Comparison of ENCODE assay signal across 8 cellular contexts in the genomic region with DNA sequence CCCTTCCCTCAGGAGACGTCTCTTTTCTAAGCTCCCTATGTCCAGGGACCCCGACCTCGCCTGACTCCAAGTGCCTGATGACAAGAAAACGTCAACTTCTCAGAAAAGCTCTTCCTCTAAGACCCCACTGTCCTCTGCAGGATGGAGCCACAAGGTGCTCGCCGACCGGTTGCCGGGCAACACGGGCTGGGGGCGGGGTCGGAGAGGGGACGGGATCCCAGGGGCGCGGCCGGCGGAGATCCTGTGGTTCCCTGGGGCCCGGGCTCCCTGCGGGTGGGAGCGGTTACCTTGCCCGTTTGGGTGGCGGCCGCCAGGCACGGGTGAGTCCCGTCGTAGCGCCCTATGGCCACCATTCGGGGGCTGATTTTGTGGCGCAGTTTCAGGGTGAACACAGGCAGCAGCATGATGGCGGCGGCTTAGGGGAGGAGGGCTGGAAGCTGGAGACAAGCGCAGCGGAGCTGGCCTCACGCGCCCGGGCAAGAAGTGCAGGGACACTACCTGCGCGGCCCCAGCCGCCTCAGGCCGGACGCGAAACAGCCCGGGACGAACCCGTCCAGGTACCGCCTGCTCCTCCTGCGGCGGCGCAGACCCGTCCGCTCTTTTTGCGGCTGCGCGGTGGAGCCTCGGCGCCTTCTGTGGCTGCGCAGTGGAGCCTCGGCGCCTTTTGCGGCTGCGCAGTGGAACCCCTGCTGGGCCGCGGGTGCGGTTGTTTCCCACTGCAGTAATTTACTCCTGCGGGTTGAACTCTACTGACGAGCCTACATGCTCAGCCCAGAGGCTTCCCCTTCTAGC.
DNase-seq lines count a peak whose midpoint lies in the region; ATAC-seq and TF ChIP-seq lines count a peak whose summit lies in the region.

A gene with protein sequence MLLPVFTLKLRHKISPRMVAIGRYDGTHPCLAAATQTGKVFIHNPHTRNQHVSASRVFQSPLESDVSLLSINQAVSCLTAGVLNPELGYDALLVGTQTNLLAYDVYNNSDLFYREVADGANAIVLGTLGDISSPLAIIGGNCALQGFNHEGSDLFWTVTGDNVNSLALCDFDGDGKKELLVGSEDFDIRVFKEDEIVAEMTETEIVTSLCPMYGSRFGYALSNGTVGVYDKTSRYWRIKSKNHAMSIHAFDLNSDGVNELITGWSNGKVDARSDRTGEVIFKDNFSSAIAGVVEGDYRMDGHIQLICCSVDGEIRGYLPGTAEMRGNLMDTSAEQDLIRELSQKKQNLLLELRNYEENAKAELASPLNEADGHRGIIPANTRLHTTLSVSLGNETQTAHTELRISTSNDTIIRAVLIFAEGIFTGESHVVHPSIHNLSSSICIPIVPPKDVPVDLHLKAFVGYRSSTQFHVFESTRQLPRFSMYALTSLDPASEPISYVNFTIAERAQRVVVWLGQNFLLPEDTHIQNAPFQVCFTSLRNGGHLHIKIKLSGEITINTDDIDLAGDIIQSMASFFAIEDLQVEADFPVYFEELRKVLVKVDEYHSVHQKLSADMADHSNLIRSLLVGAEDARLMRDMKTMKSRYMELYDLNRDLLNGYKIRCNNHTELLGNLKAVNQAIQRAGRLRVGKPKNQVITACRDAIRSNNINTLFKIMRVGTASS (minus strand): TSS at position 566 of the 792 bp plus-strand sequence. CDS start 162 bp downstream, at position 404.

- ATAC-seq in GM19025 (IDR thresholded peaks at IDR 0.05; ENCODE audit: low read depth, unreplicated experiment) (peak; percentile 89), HG03280 (IDR thresholded peaks at IDR 0.05; ENCODE audit: unreplicated experiment) (peak; percentile 85)

- peak; percentile 78 for DNase-seq in AG10803 (ENCODE audit: low read depth)
- peak; percentile 5 to 71 for DNase-seq in NCI-H446 (lab: John Stamatoyannopoulos, UW)
- DNase-seq in activated CD4-positive, CD25-positive, alpha-beta regulatory T cell treated with anti-CD3 and anti-CD28 coated beads, Interleukin-2, amount 50 U/mL, for 72 hours: peak; percentile 94
- DNase-seq in cerebellar cortex (ENCODE audit: low spot score): peak; percentile 83
- DNase-seq in islet precursor cell: peak; percentile 94
- DNase-seq in stimulated activated CD4-positive, alpha-beta T cell treated with anti-CD3 and anti-CD28 coated beads, Interleukin-12 subunit alpha, Interleukin-12 subunit beta, amount 100 ng/mL, for 4 hours: peak; percentile 90

- H3K4me3 ChIP-seq in AG10803 (ENCODE audit: low read length): peak within 1 kb of the TSS; percentile 90

- TF ChIP-seq CTCF in AG10803 (conservative IDR thresholded peaks at IDR 0.05; ENCODE audit: low read length): no peak

Comparison
In these comparisons a context has a peak if more than half of its experiments do, and no peak if none do; other contexts are left out.
1. Peak in every context shown above with its lines: DNase-seq, ATAC-seq and H3K4me3 ChIP-seq.
2. DNase-seq: peak in every context shown above with its lines; median percentile 94 in activated CD4-positive, CD25-positive, alpha-beta regulatory T cell treated with anti-CD3 and anti-CD28 coated beads, Interleukin-2, amount 50 U/mL, for 72 hours; 94 in islet precursor cell; 90 in stimulated activated CD4-positive, alpha-beta T cell treated with anti-CD3 and anti-CD28 coated beads, Interleukin-12 subunit alpha, Interleukin-12 subunit beta, amount 100 ng/mL, for 4 hours; 83 in cerebellar cortex; 78 in AG10803; 38 in NCI-H446.